In genomic region chr17:8173056-8173870, GRCh38 we compare ENCODE assay signal across 8 cellular contexts. TPM values are rescaled to one million over a fixed set of nuclear protein-coding genes. Genes with fewer than 3 reads are reported as not detected.
DNase-seq lines count a peak whose midpoint lies in the region; ATAC-seq and TF ChIP-seq lines count a peak whose summit lies in the region.

No MANE protein-coding gene starts in this region.

- H3K36me3 ChIP-seq in stomach, result no peaks in the 10 kb centered on the region

- ATAC-seq in GM21526 (IDR thresholded peaks at IDR 0.05; ENCODE audit: low FRiP score, unreplicated experiment), result peak; percentile 72

- TF ChIP-seq POLR2A in stomach (IDR thresholded peaks at IDR 0.05), result peak in 2 of 4 donors; percentile 100

- peaks cover 39% of the 10 kb centered on the region for H3K4me1 ChIP-seq in mononuclear cell (ENCODE audit: insufficient read depth, low read length)
- H3K4me1 ChIP-seq in stomach, result peaks cover 24 to 44% (median 39%) of the 10 kb centered on the region in 4 donors

- 0 to 1% (median 1%) methylated on average over 23 of the region's 23 CpGs for WGBS in stomach, 5 donors

- peak overlapping the region; percentile 73 to 97 (median 93) for H3K27ac ChIP-seq in stomach

- H3K4me3 ChIP-seq in mononuclear cell (ENCODE audit: low read length) (peak overlapping the region; percentile 36), stomach (peak overlapping the region; percentile 21 to 46 (median 41))

- intact Hi-C loops in stomach (cut with DNase I; ENCODE audit: low total_unique reads), result no loop called here

- TF ChIP-seq CTCF in stomach (IDR thresholded peaks at IDR 0.05), result peak in 1 of 7 experiments; percentile 15

- no peaks in the 10 kb centered on the region for H3K9me3 ChIP-seq in mononuclear cell (ENCODE audit: low read depth, low read length)
- no peaks in the 10 kb centered on the region for H3K9me3 ChIP-seq in stomach

- TF ChIP-seq EP300 in stomach (IDR thresholded peaks at IDR 0.05), result no peak

- peak; percentile 63 for DNase-seq in DMS153 treated with DMSO at 0.1 percent for 48 hours (lab: John Stamatoyannopoulos, UW; ENCODE audit: unreplicated experiment)
- peak in 73 of 76 experiments; percentile 12 to 98 (median 79) for DNase-seq in HUDEP-2 (lab: John Stamatoyannopoulos, UW; ENCODE audit: unreplicated experiment in 76 of 76)
- peak; percentile 86 for DNase-seq in NOMO-1 treated with dmso at 0.1 percent for 144 hours (lab: John Stamatoyannopoulos, UW; ENCODE audit: unreplicated experiment)
- peak; percentile 63 for DNase-seq in activated CD8-positive, alpha-beta memory T cell treated with anti-CD3 and anti-CD28 coated beads, Interleukin-2, amount 50 U/mL, for 24 hours (ENCODE audit: extremely low read depth)
- DNase-seq in epidermal melanocyte (ENCODE audit: insufficient read length, low spot score), result peak; percentile 82
- DNase-seq in stomach, result peak; percentile 83

- no peaks in the 10 kb centered on the region for H3K27me3 ChIP-seq in mononuclear cell (ENCODE audit: insufficient read depth, low read length)
- H3K27me3 ChIP-seq in stomach, result no peaks in the 10 kb centered on the region

RNA-seq across cellular contexts. Expression of gene TMEM107, which starts 2.9 kb away (rescaled TPM):
- total RNA-seq in mononuclear cell (221 TPM), stomach (10 to 100 TPM in 3 of 5 donors, 1 to 10 TPM in 2; 5.2 to 37.6 (median 14.9) TPM)
- 10 to 100 TPM in 1 of 3 donors, 1 to 10 TPM in 2; 6.3 to 10.3 (median 8.0) TPM for polyA plus RNA-seq in stomach

RNA-seq across cellular contexts. Expression of gene VAMP2, which starts 10.5 kb away (rescaled TPM):
- total RNA-seq in mononuclear cell, result 40.3 TPM
- total RNA-seq in stomach, result 100 to 1,000 TPM in 1 of 5 donors, 10 to 100 TPM in 2, 1 to 10 TPM in 2; 6.7 to 104 (median 17.3) TPM
- polyA plus RNA-seq in stomach, result 10 to 100 TPM; 32.4 to 58.8 (median 43.1) TPM

RNA-seq across cellular contexts. Expression of gene BORCS6, which starts 16.7 kb away (rescaled TPM):
- 9.2 TPM for total RNA-seq in mononuclear cell
- total RNA-seq in stomach, result 10 to 100 TPM in 2 of 5 donors, 1 to 10 TPM in 2, under 1 TPM in 1; 0.58 to 70.1 (median 4.6) TPM
- 1 to 10 TPM; 6.6 to 9.2 (median 7.9) TPM for polyA plus RNA-seq in stomach

RNA-seq across cellular contexts. Expression of gene PER1, which starts 21.1 kb away (rescaled TPM):
- 250 TPM for total RNA-seq in mononuclear cell
- 100 to 1,000 TPM in 3 of 5 donors, 10 to 100 TPM in 2; 16.2 to 163 (median 137) TPM for total RNA-seq in stomach
- 10 to 100 TPM; 47.2 to 69.4 (median 66.7) TPM for polyA plus RNA-seq in stomach

RNA-seq across cellular contexts. Expression of gene AURKB, which starts 37.1 kb away (rescaled TPM):
- 1.5 TPM for total RNA-seq in mononuclear cell
- 10 to 100 TPM in 2 of 5 donors, 1 to 10 TPM in 3; 1.0 to 66.0 (median 2.3) TPM for total RNA-seq in stomach
- 10 to 100 TPM in 2 of 3 donors, 1 to 10 TPM in 1; 8.2 to 24.9 (median 10.7) TPM for polyA plus RNA-seq in stomach

Comparison
In these comparisons a context has a peak if more than half of its experiments do, and no peak if none do; other contexts are left out.
1. Peak in every context shown above with its lines: DNase-seq, ATAC-seq, H3K4me3 ChIP-seq and H3K27ac ChIP-seq.